1 cellular context compared by ENCODE assay signal in the genomic region with DNA sequence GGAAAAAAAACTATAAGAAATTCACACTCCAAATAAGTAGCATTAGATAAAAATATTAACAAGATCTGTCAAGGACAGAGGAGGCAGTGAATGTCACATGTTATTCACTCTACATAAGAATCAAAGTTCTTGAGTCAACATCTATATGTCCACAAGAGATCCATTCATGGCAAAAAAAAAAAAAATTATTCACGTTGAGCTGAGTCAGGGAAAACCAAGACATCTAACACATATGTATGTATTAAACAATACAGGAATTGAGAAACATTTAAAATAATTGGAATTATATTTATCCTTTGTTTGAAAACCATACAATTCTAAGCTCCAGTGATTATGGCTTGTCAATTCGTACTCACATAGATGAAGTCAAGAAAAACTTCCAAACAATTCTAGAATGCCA.
TF ChIP-seq lines count a peak whose summit lies in the region.

No MANE protein-coding gene starts in this region.

TF ChIP-seq in HepG2, 621 proteins besides CTCF, POLR2A, EP300 and RAD21:
- TF ChIP-seq MAFK (conservative IDR thresholded peaks at IDR 0.05 in 1 of 2, IDR thresholded peaks at IDR 0.05 in 1 of 2; ENCODE audit: low read length in 2 of 2) (peak; percentile 36 to 66; a peak in 3 of 4 replicates), MXI1 (IDR thresholded peaks at IDR 0.05; ENCODE audit: borderline replicate concordance, low read depth, low read length) (no peak)
